In the genomic region with DNA sequence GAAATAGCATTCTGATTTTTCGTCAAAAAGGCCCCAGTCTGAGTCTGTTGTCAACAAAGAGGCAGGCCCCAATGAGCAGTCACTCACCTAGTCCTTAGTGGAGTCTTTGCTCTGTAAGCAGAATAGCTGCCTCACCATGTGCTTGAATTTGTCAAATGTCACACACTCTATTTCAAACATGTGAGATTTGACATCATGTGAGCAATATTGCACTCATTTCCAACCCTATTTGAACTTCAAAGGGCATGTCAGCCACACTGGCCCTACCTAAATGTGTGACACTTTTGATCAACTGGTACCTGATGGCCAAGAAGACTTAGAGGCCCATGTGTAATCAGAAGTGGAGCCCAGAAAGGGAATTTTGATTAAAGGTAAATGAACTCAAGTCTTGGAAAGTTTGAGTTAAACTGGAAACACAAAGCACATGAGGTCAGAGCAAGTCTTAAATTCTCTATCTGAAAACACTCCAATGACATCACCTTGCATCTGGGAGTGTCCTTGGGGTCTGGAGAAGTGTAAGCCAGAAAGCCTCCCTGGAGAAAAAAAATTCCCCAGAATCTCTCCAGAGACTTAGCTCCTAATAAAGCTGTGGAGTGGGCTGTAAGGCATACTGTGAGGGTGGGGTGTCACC, we compare ENCODE assay signal across 15 cellular contexts. TPM values are rescaled to one million over a fixed set of nuclear protein-coding genes. Genes with fewer than 3 reads are reported as not detected.
DNase-seq lines count a peak whose midpoint lies in the region; ATAC-seq, FAIRE-seq and TF ChIP-seq lines count a peak whose summit lies in the region.
"Had no signal": no experiment of that assay in that cellular context is flagged by ENCODE, and none has a peak within 500 bp of the region (broad histone marks: within the 10 kb centered on the region; RNA-seq: fewer than 3 reads in every experiment).

No MANE protein-coding gene starts in this region.

- TF ChIP-seq CTCF in Loucy (conservative IDR thresholded peaks at IDR 0.05; ENCODE audit: low read length) (no peak), pancreas (IDR thresholded peaks at IDR 0.05) (no peak), adrenal gland (IDR thresholded peaks at IDR 0.05) (no peak)

- no peaks in the 10 kb centered on the region for H3K9me2 ChIP-seq in Loucy (replicated peaks; ENCODE audit: low read depth, low read length)

- no peaks in the 10 kb centered on the region for H4K20me1 ChIP-seq in Loucy (ENCODE audit: insufficient read depth, low read length, poor library complexity, severe bottlenecking)

- H3K9me3 ChIP-seq in Loucy (ENCODE audit: insufficient read depth, low read depth, low read length): no peaks in the 10 kb centered on the region
- no peaks in the 10 kb centered on the region for H3K9me3 ChIP-seq in pancreas
- no peaks in the 10 kb centered on the region for H3K9me3 ChIP-seq in adrenal gland (replicated peaks in 1 of 3)

- H3K4me1 ChIP-seq in Loucy (ENCODE audit: insufficient read depth, low read length, poor library complexity, severe bottlenecking) (peaks cover 34% of the 10 kb centered on the region), pancreas (no peaks in the 10 kb centered on the region), adrenal gland (replicated peaks in 1 of 2) (no peaks in the 10 kb centered on the region)
- H3K4me1 ChIP-seq: parathyroid adenoma had no signal

- H3F3A ChIP-seq in Loucy (ENCODE audit: low read depth): no peaks in the 10 kb centered on the region

- H2AFZ ChIP-seq in Loucy (ENCODE audit: low read length): no peak overlapping the region; the same call in 1 of the 2 replicates
- H2AFZ ChIP-seq: parathyroid adenoma had no signal

- H3K27ac ChIP-seq in pancreas (peak overlapping the region in 1 of 4 donors; percentile 42), adrenal gland (no peak overlapping the region)
- H3K27ac ChIP-seq: parathyroid adenoma had no signal

- H3K4me3 ChIP-seq in Loucy (ENCODE audit: low read length, poor library complexity, severe bottlenecking) (no peak overlapping the region), pancreas (no peak overlapping the region), adrenal gland (no peak overlapping the region)

- TF ChIP-seq POLR2A in adrenal gland (IDR thresholded peaks at IDR 0.05): no peak

- DNase-seq in NCI-H82 (lab: John Stamatoyannopoulos, UW) (peak; percentile 37), NCI-H82 treated with DMSO at 0.1 percent for 48 hours (lab: John Stamatoyannopoulos, UW; ENCODE audit: unreplicated experiment) (no peak), dermis blood vessel endothelial cell (peak; percentile 59), pancreas (no peak), adrenal gland (no peak)
- DNase-seq: NCI-H1694 treated with DMSO at 0.1 percent for 48 hours; stimulated activated CD4-positive, alpha-beta T cell treated with anti-CD3 and anti-CD28 coated beads, Interleukin-2, amount 100 ng/mL, for 48 hours had no signal

- peak overlapping the region; percentile 72 for H3K4me2 ChIP-seq in Loucy (ENCODE audit: low read depth, low read length, poor library complexity, severe bottlenecking)

- H3K27me3 ChIP-seq in Loucy (ENCODE audit: insufficient read depth, low read length, poor library complexity, severe bottlenecking) (no peaks in the 10 kb centered on the region), pancreas (no peaks in the 10 kb centered on the region), adrenal gland (peaks cover 8% of the 10 kb centered on the region)

- H3K79me2 ChIP-seq in Loucy (ENCODE audit: insufficient read depth, low read length): no peaks in the 10 kb centered on the region
- H3K79me2 ChIP-seq: parathyroid adenoma had no signal

- WGBS in pancreas, 2 donors: 86 to 94% methylated on average over 1 of the region's 1 CpG
- WGBS in adrenal gland, 4 donors: 79 to 100% (median 96%) methylated on average over 1 of the region's 1 CpG; no CpG with 5 or more reads in 1 of the 4 donors

- no peaks in the 10 kb centered on the region for H3K36me3 ChIP-seq in Loucy (ENCODE audit: insufficient read depth, low read length)
- no peaks in the 10 kb centered on the region for H3K36me3 ChIP-seq in pancreas
- H3K36me3 ChIP-seq in adrenal gland (replicated peaks in 1 of 2): no peaks in the 10 kb centered on the region

- FAIRE-seq in pancreas (lab: Jason Lieb, UNC): no peak
- FAIRE-seq: A204.1 had no signal

- peak overlapping the region; percentile 23 for H3K9ac ChIP-seq in Loucy (ENCODE audit: low read depth, low read length, poor library complexity, severe bottlenecking)
- H3K9ac ChIP-seq: parathyroid adenoma had no signal

- ATAC-seq in pancreas (peak; percentile 22 to 49 (median 26)), HG03571 (IDR thresholded peaks at IDR 0.05; ENCODE audit: unreplicated experiment) (no peak), GM21737 (IDR thresholded peaks at IDR 0.05; ENCODE audit: unreplicated experiment) (no peak)

- intact Hi-C loops in pancreas (cut with DNase I) (no loop called here), adrenal gland (cut with DNase I) (no loop called here)

RNA-seq across cellular contexts. Expression of a gene that starts 59.5 kb away (rescaled TPM):
- not detected in 2 replicates for total RNA-seq in dermis blood vessel endothelial cell
- total RNA-seq in pancreas: not detected
- polyA plus RNA-seq in pancreas: under 1 TPM in 1 of 2 donors, not detected in 1; 0.07 TPM
- not detected for total RNA-seq in adrenal gland
- not detected for polyA plus RNA-seq in adrenal gland
- total RNA-seq: activated T-helper 1 cell treated with anti-CD3 and anti-CD28 coated beads, Interleukin-12 subunit alpha, Interleukin-12 subunit beta, Interleukin-2, Interleukin-4 antibody, amounts not matched to agents 30 ng/mL and 10 ng/mL and 1 ng/mL, durations not matched to agents 14 hours and 24 hours and 36 hours; cerebellum; HT-29 had no signal

Comparison
In these comparisons a context has a peak if more than half of its experiments do, and no peak if none do; other contexts are left out.
1. DNase-seq: peak in NCI-H82 (single experiment) and dermis blood vessel endothelial cell (single experiment); none in NCI-H82 treated with DMSO at 0.1 percent for 48 hours (single experiment), pancreas (0 of 6) and adrenal gland (0 of 7).
2. ATAC-seq: peak in pancreas (4 of 4); none in HG03571 (single experiment) and GM21737 (single experiment).